ENCODE assay signal across 1 cellular context in the genomic region with DNA sequence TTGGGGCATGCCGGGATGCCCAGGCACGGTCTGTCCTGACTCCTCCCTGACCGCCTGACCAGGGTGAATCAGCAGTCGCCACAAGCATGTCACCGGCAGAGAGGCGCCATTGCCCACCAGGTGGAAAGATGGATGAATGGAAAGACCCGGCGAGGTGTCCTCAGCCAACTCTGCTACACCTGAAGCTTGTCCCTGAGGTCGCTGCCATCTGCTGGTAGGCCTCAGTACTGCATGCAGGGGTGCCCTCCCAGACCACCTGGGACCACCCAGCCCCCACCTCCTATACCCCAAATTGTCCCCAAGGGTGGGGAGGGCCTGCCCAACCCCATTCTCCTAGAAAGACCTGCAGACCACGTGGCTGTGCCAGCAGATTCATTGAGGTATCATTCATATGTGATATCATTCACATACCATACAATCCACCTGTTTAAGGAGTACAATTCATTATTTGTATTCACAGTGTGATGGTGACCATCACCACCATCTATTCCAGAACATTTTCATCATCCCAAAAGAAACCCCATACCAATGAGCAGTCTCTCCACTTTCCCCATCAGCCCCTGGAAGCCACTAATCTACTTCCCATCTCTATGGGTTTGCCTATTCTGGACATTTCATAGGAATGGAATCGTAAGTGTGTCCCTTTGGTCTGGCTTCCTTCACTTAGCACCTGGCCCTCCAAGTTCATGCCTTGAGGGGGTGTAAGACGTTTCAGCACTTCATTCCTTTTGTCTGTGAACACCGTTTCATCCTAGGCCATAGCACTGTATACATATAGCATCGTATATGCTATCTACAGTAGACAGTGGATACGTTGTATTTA.
TF ChIP-seq lines count a peak whose summit lies in the region.

No MANE protein-coding gene starts in this region.

TF ChIP-seq in K562, 482 proteins besides CTCF, POLR2A, EP300 and RAD21 (continued from another document):
- TF ChIP-seq, protein P1, sequence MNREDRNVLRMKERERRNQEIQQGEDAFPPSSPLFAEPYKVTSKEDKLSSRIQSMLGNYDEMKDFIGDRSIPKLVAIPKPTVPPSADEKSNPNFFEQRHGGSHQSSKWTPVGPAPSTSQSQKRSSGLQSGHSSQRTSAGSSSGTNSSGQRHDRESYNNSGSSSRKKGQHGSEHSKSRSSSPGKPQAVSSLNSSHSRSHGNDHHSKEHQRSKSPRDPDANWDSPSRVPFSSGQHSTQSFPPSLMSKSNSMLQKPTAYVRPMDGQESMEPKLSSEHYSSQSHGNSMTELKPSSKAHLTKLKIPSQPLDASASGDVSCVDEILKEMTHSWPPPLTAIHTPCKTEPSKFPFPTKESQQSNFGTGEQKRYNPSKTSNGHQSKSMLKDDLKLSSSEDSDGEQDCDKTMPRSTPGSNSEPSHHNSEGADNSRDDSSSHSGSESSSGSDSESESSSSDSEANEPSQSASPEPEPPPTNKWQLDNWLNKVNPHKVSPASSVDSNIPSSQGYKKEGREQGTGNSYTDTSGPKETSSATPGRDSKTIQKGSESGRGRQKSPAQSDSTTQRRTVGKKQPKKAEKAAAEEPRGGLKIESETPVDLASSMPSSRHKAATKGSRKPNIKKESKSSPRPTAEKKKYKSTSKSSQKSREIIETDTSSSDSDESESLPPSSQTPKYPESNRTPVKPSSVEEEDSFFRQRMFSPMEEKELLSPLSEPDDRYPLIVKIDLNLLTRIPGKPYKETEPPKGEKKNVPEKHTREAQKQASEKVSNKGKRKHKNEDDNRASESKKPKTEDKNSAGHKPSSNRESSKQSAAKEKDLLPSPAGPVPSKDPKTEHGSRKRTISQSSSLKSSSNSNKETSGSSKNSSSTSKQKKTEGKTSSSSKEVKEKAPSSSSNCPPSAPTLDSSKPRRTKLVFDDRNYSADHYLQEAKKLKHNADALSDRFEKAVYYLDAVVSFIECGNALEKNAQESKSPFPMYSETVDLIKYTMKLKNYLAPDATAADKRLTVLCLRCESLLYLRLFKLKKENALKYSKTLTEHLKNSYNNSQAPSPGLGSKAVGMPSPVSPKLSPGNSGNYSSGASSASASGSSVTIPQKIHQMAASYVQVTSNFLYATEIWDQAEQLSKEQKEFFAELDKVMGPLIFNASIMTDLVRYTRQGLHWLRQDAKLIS (CRISPR knock-in tag; IDR thresholded peaks at IDR 0.05) = no peak
- TF ChIP-seq ZBTB7A (IDR thresholded peaks at IDR 0.05; ENCODE audit: borderline replicate concordance, control insufficient read depth, low read depth, low read length) (peak; percentile 98), RBBP5 (IDR thresholded peaks at IDR 0.05; ENCODE audit: borderline replicate concordance, insufficient read depth, low read length, poor library complexity, severe bottlenecking) (no peak), SMARCC2 (IDR thresholded peaks at IDR 0.05; ENCODE audit: low read depth) (no peak), MTA3 (IDR thresholded peaks at IDR 0.05; ENCODE audit: borderline replicate concordance) (peak; percentile 29; the same call in 1 of the 2 replicates), ERF (CRISPR knock-in tag; IDR thresholded peaks at IDR 0.05) (no peak), SMC3 (conservative IDR thresholded peaks at IDR 0.05; ENCODE audit: insufficient read depth, low read depth, low read length) (peak; percentile 46; the same call in 1 of the 2 replicates), PYGO2 (tag; IDR thresholded peaks at IDR 0.05) (no peak), SMAD1 (IDR thresholded peaks at IDR 0.05; ENCODE audit: low read depth, low read length, partially characterized antibody) (no peak), ZNF140 (CRISPR knock-in tag; IDR thresholded peaks at IDR 0.05) (no peak)
